Comparison of ENCODE assay signal across 22 cellular contexts in the genomic region with DNA sequence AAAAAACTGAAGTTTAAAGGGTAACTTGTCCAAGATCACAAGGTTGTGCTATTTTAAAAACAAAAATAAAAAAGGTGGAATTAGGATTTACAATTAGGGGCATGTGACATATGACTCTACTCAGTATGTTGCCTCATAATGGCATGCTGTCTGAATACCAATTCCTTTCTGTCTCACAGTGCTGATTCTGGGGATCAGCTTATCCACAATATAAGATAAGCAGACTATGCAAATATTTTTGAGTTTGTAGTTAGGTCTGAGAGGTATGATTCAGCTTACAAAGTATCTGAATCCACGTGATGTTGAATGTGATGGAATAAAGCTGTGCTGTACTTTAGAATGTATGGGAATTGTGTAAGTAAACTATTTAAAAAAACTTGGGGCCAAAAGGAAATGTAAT.
DNase-seq lines count a peak whose midpoint lies in the region; ATAC-seq and TF ChIP-seq lines count a peak whose summit lies in the region.
"Had no signal": no experiment of that assay in that cellular context is flagged by ENCODE, and none has a peak within 500 bp of the region (broad histone marks: within the 10 kb centered on the region; RNA-seq: fewer than 3 reads in every experiment).

No MANE protein-coding gene starts in this region.

- no peak overlapping the region for H3K27ac Mint-ChIP-seq in GM23338
- H3K27ac Mint-ChIP-seq: CD4-positive, CD25-positive, alpha-beta regulatory T cell; dendritic cell treated with granulocyte-macrophage colony-stimulating factor and Interleukin-4, amounts not matched to agents 40 ng/mL and 50 ng/mL, for 4 days; naive thymus-derived CD4-positive, alpha-beta T cell; T-helper 2 cell treated with Interferon-gamma antibody and Interleukin-4, amounts not matched to agents 5 μg/mL and 100 μg/mL, for 36 hours had no signal

- peaks cover 3% of the 10 kb centered on the region; the same call in 2 of the 3 replicates for H3K4me1 Mint-ChIP-seq in GM23338

- H3K36me3 ChIP-seq in adipocyte (ENCODE audit: control insufficient read depth, insufficient read depth, low read length, severe bottlenecking), result no peaks in the 10 kb centered on the region
- no peaks in the 10 kb centered on the region for H3K36me3 ChIP-seq in WERI-Rb-1
- no peaks in the 10 kb centered on the region; the same call in 1 of the 2 replicates for H3K36me3 ChIP-seq in GM23338 (ENCODE audit: insufficient read depth)
- H3K36me3 ChIP-seq: SJSA1, thoracic aorta had no signal

- TF ChIP-seq CTCF in fibroblast of pulmonary artery (IDR thresholded peaks at IDR 0.05; ENCODE audit: low read length, missing control alignments) (no peak), WERI-Rb-1 (IDR thresholded peaks at IDR 0.05; ENCODE audit: low read depth, low read length) (no peak), GM23338 (conservative IDR thresholded peaks at IDR 0.05; ENCODE audit: low read depth in 2 of 2) (no peak)

- H3K9ac ChIP-seq in adipocyte (ENCODE audit: low read length), result no peak overlapping the region

- ATAC-seq in GM23338, result no peak
- ATAC-seq in HG02588 (IDR thresholded peaks at IDR 0.05; ENCODE audit: unreplicated experiment), result no peak
- ATAC-seq: naive thymus-derived CD4-positive, alpha-beta T cell had no signal

- no peaks in the 10 kb centered on the region for H3K27me3 Mint-ChIP-seq in GM23338 (ENCODE audit: insufficient read depth, low read depth, poor library complexity)
- H3K27me3 Mint-ChIP-seq: dendritic cell treated with granulocyte-macrophage colony-stimulating factor and Interleukin-4, amounts not matched to agents 40 ng/mL and 50 ng/mL, for 4 days had no signal

- 0 out of 2 replicates have a peak, but pooled peaks cover 11% of the 10 kb centered on the region for H3K9me2 ChIP-seq in GM23338 (ENCODE audit: insufficient read depth)

- H3K27me3 ChIP-seq in adipocyte (replicated peaks; ENCODE audit: control insufficient read depth, insufficient read depth, low read length) (no peaks in the 10 kb centered on the region), WERI-Rb-1 (ENCODE audit: insufficient read depth, low read depth, severe bottlenecking) (no peaks in the 10 kb centered on the region), GM23338 (ENCODE audit: insufficient read depth) (no peaks in the 10 kb centered on the region)
- H3K27me3 ChIP-seq: SJSA1 had no signal

- no peaks in the 10 kb centered on the region for H3K9me3 Mint-ChIP-seq in GM23338
- H3K9me3 Mint-ChIP-seq: dendritic cell treated with granulocyte-macrophage colony-stimulating factor and Interleukin-4, amounts not matched to agents 40 ng/mL and 50 ng/mL, for 4 days; T-helper 2 cell treated with Interferon-gamma antibody and Interleukin-4, amounts not matched to agents 5 μg/mL and 100 μg/mL, for 36 hours had no signal

- no peak overlapping the region for H2AFZ ChIP-seq in GM23338

- DNase-seq in H4 (ENCODE audit: low spot score) (peak; percentile 23), adipocyte (ENCODE audit: low read depth) (peak; percentile 78), fibroblast of pulmonary artery (ENCODE audit: low read depth) (peak; percentile 40), WERI-Rb-1 (no peak), GM23338 (ENCODE audit: low spot score) (no peak)
- no peak for DNase-seq in activated CD4-positive, alpha-beta T cell treated with anti-CD3 and anti-CD28 coated beads, Interleukin-2, amount 50 U/mL, for 4 hours
- DNase-seq: activated CD4-positive, alpha-beta T cell treated with anti-CD3 and anti-CD28 coated beads for 1 hour; activated gamma-delta T cell treated with Interleukin-2 at 50 U/mL for 16 hours; aorta; CD4-positive, CD25-positive, alpha-beta regulatory T cell; DMS53; head of caudate nucleus; naive thymus-derived CD4-positive, alpha-beta T cell; NCI-H1048; NCI-H524; small intestine had no signal

- no peak overlapping the region for H3K4me3 Mint-ChIP-seq in GM23338
- H3K4me3 Mint-ChIP-seq: CD4-positive, CD25-positive, alpha-beta regulatory T cell; dendritic cell treated with granulocyte-macrophage colony-stimulating factor and Interleukin-4, amounts not matched to agents 40 ng/mL and 50 ng/mL, for 4 days; naive thymus-derived CD4-positive, alpha-beta T cell; T-helper 2 cell treated with Interferon-gamma antibody and Interleukin-4, amounts not matched to agents 5 μg/mL and 100 μg/mL, for 36 hours had no signal

- H3K9me3 ChIP-seq in adipocyte (ENCODE audit: control insufficient read depth, low read length) (no peaks in the 10 kb centered on the region), WERI-Rb-1 (ENCODE audit: severe bottlenecking) (no peaks in the 10 kb centered on the region)
- H3K9me3 ChIP-seq: SJSA1, thoracic aorta had no signal

- H3K79me2 ChIP-seq in GM23338 (replicated peaks; ENCODE audit: insufficient read depth), result no peaks in the 10 kb centered on the region

- H3K4me2 ChIP-seq in GM23338, result no peak overlapping the region

- H3K4me3 ChIP-seq in adipocyte (ENCODE audit: low read length) (no peak overlapping the region), fibroblast of pulmonary artery (replicated peaks; ENCODE audit: low read depth, low read length) (no peak overlapping the region), WERI-Rb-1 (ENCODE audit: low read depth, low read length) (no peak overlapping the region), GM23338 (no peak overlapping the region)
- H3K4me3 ChIP-seq: lung, SJSA1, thoracic aorta had no signal

- H3K4me1 ChIP-seq in adipocyte (ENCODE audit: control insufficient read depth, insufficient read depth, low read length) (no peaks in the 10 kb centered on the region), GM23338 (ENCODE audit: insufficient read depth) (no peaks in the 10 kb centered on the region)

- H4K20me1 ChIP-seq in GM23338 (replicated peaks; ENCODE audit: insufficient read depth), result no peaks in the 10 kb centered on the region

- no peaks in the 10 kb centered on the region for H3F3A ChIP-seq in GM23338 (replicated peaks; ENCODE audit: low read depth)

- no peaks in the 10 kb centered on the region for H3K36me3 Mint-ChIP-seq in GM23338 (ENCODE audit: low read depth)
- H3K36me3 Mint-ChIP-seq: CD4-positive, CD25-positive, alpha-beta regulatory T cell; naive thymus-derived CD4-positive, alpha-beta T cell had no signal

- H3K27ac ChIP-seq in WERI-Rb-1 (no peak overlapping the region), GM23338 (ENCODE audit: low read depth) (no peak overlapping the region)
- H3K27ac ChIP-seq: SJSA1, thoracic aorta had no signal

TF ChIP-seq in GM23338, 12 proteins besides CTCF, POLR2A, EP300 and RAD21 (continues in another document):
- TF ChIP-seq ZNF114 (CRISPR knock-in tag; IDR thresholded peaks at IDR 0.05), result no peak
- TF ChIP-seq CREB1 (CRISPR knock-in tag; IDR thresholded peaks at IDR 0.05; ENCODE audit: low read depth), result no peak
- TF ChIP-seq EZH2phosphoT487 (IDR thresholded peaks at IDR 0.05; ENCODE audit: unreplicated experiment), result no peak

Comparison
In these comparisons a context has a peak if more than half of its experiments do, and no peak if none do; other contexts are left out.
1. DNase-seq: peak in H4 (single experiment), adipocyte (single experiment) and fibroblast of pulmonary artery (single experiment); none in WERI-Rb-1 (single experiment), GM23338 (single experiment) and activated CD4-positive, alpha-beta T cell treated with anti-CD3 and anti-CD28 coated beads, Interleukin-2, amount 50 U/mL, for 4 hours (0 of 2).